In genomic region chr11:47108214-47108613, GRCh38 we compare ENCODE assay signal across 23 cellular contexts.
"Had no signal": no experiment of that assay in that cellular context is flagged by ENCODE, and none has a peak within 500 bp of the region (broad histone marks: within the 10 kb centered on the region; RNA-seq: fewer than 3 reads in every experiment).

No MANE protein-coding gene starts in this region.

- H3K36me3 ChIP-seq: heart right ventricle, thoracic aorta, upper lobe of right lung, WERI-Rb-1 had no signal

- H3K4me3 ChIP-seq: heart right ventricle, mucosa of descending colon, thoracic aorta, upper lobe of right lung had no signal

- H3K27ac Mint-ChIP-seq: activated CD8-positive, alpha-beta T cell treated with anti-CD3 and anti-CD28 coated beads, Interleukin-2, amount 10 ng/mL, durations not matched to agents 7 days and 5 days; activated naive CD4-positive, alpha-beta T cell treated with anti-CD3 and anti-CD28 coated beads, Interleukin-2, amount 50 U/mL, for 24 hours; memory B cell; stimulated activated effector memory CD8-positive, alpha-beta T cell treated with anti-CD3 and anti-CD28 coated beads, Interleukin-12 subunit alpha, Interleukin-12 subunit beta, amount 100 ng/mL, for 72 hours had no signal

- H3K4me1 Mint-ChIP-seq: central memory CD8-positive, alpha-beta T cell; stimulated activated effector memory CD8-positive, alpha-beta T cell treated with anti-CD3 and anti-CD28 coated beads, Interleukin-12 subunit alpha, Interleukin-12 subunit beta, amount 100 ng/mL, for 72 hours had no signal

- H3K9me3 ChIP-seq: heart right ventricle, mucosa of descending colon, thoracic aorta, upper lobe of right lung had no signal

- H3K9me3 Mint-ChIP-seq: activated naive CD4-positive, alpha-beta T cell treated with anti-CD3 and anti-CD28 coated beads, Interleukin-2, amount 50 U/mL, for 24 hours; central memory CD8-positive, alpha-beta T cell; memory B cell; neural crest cell; stimulated activated effector memory CD8-positive, alpha-beta T cell treated with anti-CD3 and anti-CD28 coated beads, Interleukin-12 subunit alpha, Interleukin-12 subunit beta, amount 100 ng/mL, for 72 hours had no signal

- H3K36me3 Mint-ChIP-seq: stimulated activated effector memory CD8-positive, alpha-beta T cell treated with anti-CD3 and anti-CD28 coated beads, Interleukin-12 subunit alpha, Interleukin-12 subunit beta, amount 100 ng/mL, for 72 hours had no signal

- H3K27me3 ChIP-seq: heart right ventricle, upper lobe of right lung had no signal

- H3K27ac ChIP-seq: heart right ventricle, thoracic aorta, upper lobe of right lung, WERI-Rb-1 had no signal

- H3K4me3 Mint-ChIP-seq: activated CD8-positive, alpha-beta T cell treated with anti-CD3 and anti-CD28 coated beads, Interleukin-2, amount 10 ng/mL, durations not matched to agents 7 days and 5 days; activated naive CD4-positive, alpha-beta T cell treated with anti-CD3 and anti-CD28 coated beads, Interleukin-2, amount 50 U/mL, for 24 hours; central memory CD8-positive, alpha-beta T cell; memory B cell; neural crest cell; stimulated activated effector memory CD8-positive, alpha-beta T cell treated with anti-CD3 and anti-CD28 coated beads, Interleukin-12 subunit alpha, Interleukin-12 subunit beta, amount 100 ng/mL, for 72 hours had no signal

- H3K27me3 Mint-ChIP-seq: activated naive CD4-positive, alpha-beta T cell treated with anti-CD3 and anti-CD28 coated beads, Interleukin-2, amount 50 U/mL, for 24 hours; central memory CD8-positive, alpha-beta T cell; memory B cell had no signal

- DNase-seq: activated CD4-positive, alpha-beta T cell treated with anti-CD3 and anti-CD28 coated beads, Interleukin-2, amount 50 U/mL, for 1 hour; activated CD4-positive, CD25-positive, alpha-beta regulatory T cell treated with anti-CD3 and anti-CD28 coated beads, Interleukin-2, amount 50 U/mL, for 72 hours; activated CD8-positive, alpha-beta T cell treated with anti-CD3 and anti-CD28 coated beads, Interleukin-2, amount 10 ng/mL, durations not matched to agents 7 days and 5 days; activated gamma-delta T cell treated with Interleukin-2 at 50 U/mL for 16 hours; activated T-cell treated with anti-CD3 and anti-CD28 coated beads, Interleukin-2, amount 50 U/mL, for 1 hour; aorta; cortex of kidney; effector CD8-positive, alpha-beta T cell; erythroblast; foreskin fibroblast; heart right ventricle; islet precursor cell; mucosa of descending colon; small intestine; stimulated activated CD4-positive, alpha-beta T cell treated with anti-CD3 and anti-CD28 coated beads, Interleukin-2, amount 100 ng/mL, for 24 hours; upper lobe of right lung; WERI-Rb-1 had no signal
